Comparison of ENCODE assay signal across 8 cellular contexts in genomic region chr5:88268414-88269184, GRCh38. TPM values are rescaled to one million over a fixed set of nuclear protein-coding genes. Genes with fewer than 3 reads are reported as not detected.
DNase-seq lines count a peak whose midpoint lies in the region; ATAC-seq and TF ChIP-seq lines count a peak whose summit lies in the region.

TMEM161B (minus strand) TSS chr5:88268845; CDS start chr5:88268723, 122 bp downstream.

- peaks cover 21% of the 10 kb centered on the region for H3K4me1 Mint-ChIP-seq in endothelial cell (ENCODE audit: unreplicated experiment)

- no peaks in the 10 kb centered on the region for H3F3A ChIP-seq in OCI-LY1 (ENCODE audit: insufficient read depth, low read length)

- H3K4me1 ChIP-seq in OCI-LY1 (ENCODE audit: insufficient read depth, low read length, severe bottlenecking) = peaks cover 45% of the 10 kb centered on the region

- peak within 1 kb of the TSS; percentile 90 for H3K9ac ChIP-seq in OCI-LY1 (ENCODE audit: low read length)

- peaks cover 64% of the 10 kb centered on the region for H3K36me3 ChIP-seq in OCI-LY1 (ENCODE audit: insufficient read depth, low read length)

- no peaks in the 10 kb centered on the region; the same call in none of the 2 replicates for H3K9me3 ChIP-seq in OCI-LY1 (ENCODE audit: low read length)

- peak within 1 kb of the TSS; percentile 80 for H3K27ac Mint-ChIP-seq in endothelial cell (ENCODE audit: unreplicated experiment)

- H3K27ac ChIP-seq in OCI-LY1 (ENCODE audit: low read depth, low read length, poor library complexity, severe bottlenecking) = peak within 1 kb of the TSS; percentile 72

- H3K4me2 ChIP-seq in OCI-LY1 (ENCODE audit: low read length) = peak within 1 kb of the TSS; percentile 98

- H3K79me2 ChIP-seq in OCI-LY1 (ENCODE audit: insufficient read depth, low read length) = peaks cover 71% of the 10 kb centered on the region

- no peaks in the 10 kb centered on the region for H3K27me3 ChIP-seq in OCI-LY1 (ENCODE audit: insufficient read depth, low read length)

- peak within 1 kb of the TSS; percentile 99 for H3K4me3 Mint-ChIP-seq in endothelial cell (ENCODE audit: unreplicated experiment)

- DNase-seq in DMS 273 (lab: John Stamatoyannopoulos, UW; ENCODE audit: unreplicated experiment) = peak; percentile 98
- peak; percentile 74 for DNase-seq in HuH-7 (ENCODE audit: low spot score)
- peak; percentile 85 for DNase-seq in activated CD8-positive, alpha-beta memory T cell treated with anti-CD3 and anti-CD28 coated beads, Interleukin-2, amount 50 U/mL, for 24 hours (ENCODE audit: extremely low read depth)
- peak; percentile 58 for DNase-seq in endothelial cell (ENCODE audit: low spot score)
- peak; percentile 84 for DNase-seq in midbrain (lab: John Stamatoyannopoulos, UW)
- peak; percentile 90 to 91 for DNase-seq in stimulated activated CD8-positive, alpha-beta memory T cell treated with anti-CD3 and anti-CD28 coated beads, Interleukin-15, amount 100 ng/mL, for 48 hours (ENCODE audit: low read depth in 2 of 2)

- no peaks in the 10 kb centered on the region for H3K9me2 ChIP-seq in OCI-LY1 (ENCODE audit: low read depth, low read length)

- H2AFZ ChIP-seq in OCI-LY1 (ENCODE audit: low read length) = no peak within 1 kb of the TSS

- no peaks in the 10 kb centered on the region for H3K9me3 Mint-ChIP-seq in endothelial cell (ENCODE audit: unreplicated experiment)

- H3K4me3 ChIP-seq in OCI-LY1 (ENCODE audit: low read depth, low read length, poor library complexity, severe bottlenecking) = peak within 1 kb of the TSS; percentile 86

- H4K20me1 ChIP-seq in OCI-LY1 (ENCODE audit: insufficient read depth, low read length) = 0 out of 2 replicates have a peak, but pooled peaks cover 3% of the 10 kb centered on the region

- H3K36me3 Mint-ChIP-seq in endothelial cell (ENCODE audit: low read depth, unreplicated experiment) = peaks cover 16% of the 10 kb centered on the region

- H3K27me3 Mint-ChIP-seq in endothelial cell (ENCODE audit: unreplicated experiment) = peaks cover 1% of the 10 kb centered on the region

- no peak for TF ChIP-seq CTCF in OCI-LY1 (IDR thresholded peaks at IDR 0.05; ENCODE audit: low read length)
- no peak for TF ChIP-seq CTCF in endothelial cell (IDR thresholded peaks at IDR 0.05; ENCODE audit: unreplicated experiment)

- ATAC-seq in GM21526 (IDR thresholded peaks at IDR 0.05; ENCODE audit: low FRiP score, unreplicated experiment) = peak; percentile 99

RNA-seq across cellular contexts. Expression of gene TMEM161B, which starts in this region (rescaled TPM):
- total RNA-seq in endothelial cell (ENCODE audit: unreplicated experiment) = 10.6 TPM

Comparison
In these comparisons a context has a peak if more than half of its experiments do, and no peak if none do; other contexts are left out.
1. Peak in every context shown above with its lines: DNase-seq, ATAC-seq, H3K4me3 ChIP-seq and H3K27ac ChIP-seq.